Comparison of ENCODE assay signal across 23 cellular contexts in genomic region chr2:218627939-218628338, GRCh38. TPM values are rescaled to one million over a fixed set of nuclear protein-coding genes. Genes with fewer than 3 reads are reported as not detected.
DNase-seq lines count a peak whose midpoint lies in the region; ATAC-seq and TF ChIP-seq lines count a peak whose summit lies in the region.
"Had no signal": no experiment of that assay in that cellular context is flagged by ENCODE, and none has a peak within 500 bp of the region (broad histone marks: within the 10 kb centered on the region; RNA-seq: fewer than 3 reads in every experiment).

No MANE protein-coding gene starts in this region.

- no peaks in the 10 kb centered on the region for H3K9me3 ChIP-seq in uterus
- H3K9me3 ChIP-seq: MG63, SJCRH30 had no signal

- TF ChIP-seq POLR2A in uterus (IDR thresholded peaks at IDR 0.05), result no peak

- H3K27ac ChIP-seq in uterus, result no peak overlapping the region
- H3K27ac ChIP-seq: C4-2B, HL-60, SJCRH30 had no signal

- no peak overlapping the region for H3K4me3 Mint-ChIP-seq in stimulated activated naive CD8-positive, alpha-beta T cell treated with anti-CD3 and anti-CD28 coated beads, Interleukin-15, amount 100 ng/mL, for 72 hours
- H3K4me3 Mint-ChIP-seq in activated naive CD8-positive, alpha-beta T cell treated with anti-CD3 and anti-CD28 coated beads, Interleukin-2, amount 50 U/mL, for 24 hours, result no peak overlapping the region
- H3K4me3 Mint-ChIP-seq: B cell; CD8-positive, alpha-beta memory T cell had no signal

- peaks cover 1% of the 10 kb centered on the region for H3K36me3 Mint-ChIP-seq in activated naive CD8-positive, alpha-beta T cell treated with anti-CD3 and anti-CD28 coated beads, Interleukin-2, amount 50 U/mL, for 24 hours (ENCODE audit: low read depth)

- H3K27me3 ChIP-seq in uterus, result no peaks in the 10 kb centered on the region
- H3K27me3 ChIP-seq: MG63, SJCRH30 had no signal

- peak; percentile 75 for ATAC-seq in stimulated activated naive CD8-positive, alpha-beta T cell treated with anti-CD3 and anti-CD28 coated beads, Interleukin-15, amount 100 ng/mL, for 72 hours
- ATAC-seq in stimulated activated naive CD8-positive, alpha-beta T cell treated with anti-CD3 and anti-CD28 coated beads, Interleukin-15, Interleukin-2, amounts not matched to agents 100 U/mL and 50 U/mL, for 24 hours, result no peak
- peak; percentile 70 for ATAC-seq in activated naive CD8-positive, alpha-beta T cell treated with anti-CD3 and anti-CD28 coated beads, Interleukin-2, amount 50 U/mL, for 24 hours
- ATAC-seq in HG02763 (IDR thresholded peaks at IDR 0.05; ENCODE audit: unreplicated experiment), result no peak
- ATAC-seq: PC-3, SK-N-SH treated with all-trans-retinoic acid at 6 μM for 48 hours had no signal

- no peaks in the 10 kb centered on the region for H3K9me3 Mint-ChIP-seq in stimulated activated naive CD8-positive, alpha-beta T cell treated with anti-CD3 and anti-CD28 coated beads, Interleukin-15, amount 100 ng/mL, for 72 hours
- H3K9me3 Mint-ChIP-seq in activated naive CD8-positive, alpha-beta T cell treated with anti-CD3 and anti-CD28 coated beads, Interleukin-2, amount 50 U/mL, for 24 hours, result no peaks in the 10 kb centered on the region
- H3K9me3 Mint-ChIP-seq: CD8-positive, alpha-beta memory T cell had no signal

- H3K4me1 ChIP-seq in uterus, result no peaks in the 10 kb centered on the region
- H3K4me1 ChIP-seq: SJCRH30 had no signal

- TF ChIP-seq CTCF in uterus (IDR thresholded peaks at IDR 0.05), result no peak

- no peak overlapping the region for H3K4me3 ChIP-seq in uterus
- H3K4me3 ChIP-seq: MG63, SJCRH30 had no signal

- no peak for DNase-seq in stimulated activated naive CD8-positive, alpha-beta T cell treated with anti-CD3 and anti-CD28 coated beads, Interleukin-15, amount 100 ng/mL, for 72 hours
- no peak for DNase-seq in stimulated activated naive CD8-positive, alpha-beta T cell treated with anti-CD3 and anti-CD28 coated beads, Interleukin-15, Interleukin-2, amounts not matched to agents 100 U/mL and 50 U/mL, for 24 hours
- no peak for DNase-seq in activated naive CD8-positive, alpha-beta T cell treated with anti-CD3 and anti-CD28 coated beads, Interleukin-2, amount 50 U/mL, for 24 hours
- DNase-seq in uterus, result no peak
- DNase-seq: CD8-positive, alpha-beta memory T cell; DMS 273 treated with DMSO at 0.1 percent for 48 hours; DMS79; EL; GF-D8; MG63; NCI-H1105 treated with DMSO at 0.1 percent for 48 hours; NCI-H146; NCI-H1930; NCI-H2107; NCI-H524; NCI-H748 treated with DMSO at 0.1 percent for 48 hours; PC-3; SJCRH30 had no signal

- intact Hi-C loops in uterus (cut with DNase I; ENCODE audit: low total_unique reads), result no loop called here

- H3K27me3 Mint-ChIP-seq in stimulated activated naive CD8-positive, alpha-beta T cell treated with anti-CD3 and anti-CD28 coated beads, Interleukin-15, amount 100 ng/mL, for 72 hours, result no peaks in the 10 kb centered on the region
- H3K27me3 Mint-ChIP-seq in activated naive CD8-positive, alpha-beta T cell treated with anti-CD3 and anti-CD28 coated beads, Interleukin-2, amount 50 U/mL, for 24 hours, result no peaks in the 10 kb centered on the region
- H3K27me3 Mint-ChIP-seq: B cell had no signal

- no peak overlapping the region for H3K27ac Mint-ChIP-seq in stimulated activated naive CD8-positive, alpha-beta T cell treated with anti-CD3 and anti-CD28 coated beads, Interleukin-15, amount 100 ng/mL, for 72 hours
- H3K27ac Mint-ChIP-seq in activated naive CD8-positive, alpha-beta T cell treated with anti-CD3 and anti-CD28 coated beads, Interleukin-2, amount 50 U/mL, for 24 hours, result no peak overlapping the region
- H3K27ac Mint-ChIP-seq: B cell had no signal

- peaks cover 12% of the 10 kb centered on the region for H3K4me1 Mint-ChIP-seq in stimulated activated naive CD8-positive, alpha-beta T cell treated with anti-CD3 and anti-CD28 coated beads, Interleukin-15, amount 100 ng/mL, for 72 hours
- H3K4me1 Mint-ChIP-seq in activated naive CD8-positive, alpha-beta T cell treated with anti-CD3 and anti-CD28 coated beads, Interleukin-2, amount 50 U/mL, for 24 hours, result no peaks in the 10 kb centered on the region

- no peaks in the 10 kb centered on the region for H3K36me3 ChIP-seq in uterus
- H3K36me3 ChIP-seq: MG63, SJCRH30 had no signal

RNA-seq across cellular contexts. Expression of gene PLCD4, which starts 20.2 kb away (rescaled TPM):
- 1 to 10 TPM in 2 of 4 donors, under 1 TPM in 1, not detected in 1; 0.26 to 2.4 (median 1.2) TPM for total RNA-seq in uterus

RNA-seq across cellular contexts. Expression of gene ZNF142, which starts 31.5 kb away (rescaled TPM):
- total RNA-seq in uterus, result 10 to 100 TPM; 11.8 to 40.3 (median 15.7) TPM

RNA-seq across cellular contexts. Expression of gene BCS1L, which starts 31.5 kb away (rescaled TPM):
- total RNA-seq in uterus, result 10 to 100 TPM in 2 of 4 donors, 1 to 10 TPM in 1, not detected in 1; 7.4 to 40.0 (median 29.9) TPM

RNA-seq across cellular contexts. Expression of gene RNF25, which starts 43.9 kb away (rescaled TPM):
- total RNA-seq in uterus, result 10 to 100 TPM in 2 of 4 donors, 1 to 10 TPM in 2; 5.6 to 33.8 (median 11.5) TPM

RNA-seq across cellular contexts. Expression of gene STK36, which starts 43.9 kb away (rescaled TPM):
- 10 to 100 TPM in 3 of 4 donors, 1 to 10 TPM in 1; 7.4 to 52.1 (median 45.5) TPM for total RNA-seq in uterus

Comparison
In these comparisons a context has a peak if more than half of its experiments do, and no peak if none do; other contexts are left out.
1. ATAC-seq: peak in stimulated activated naive CD8-positive, alpha-beta T cell treated with anti-CD3 and anti-CD28 coated beads, Interleukin-15, amount 100 ng/mL, for 72 hours (single experiment) and activated naive CD8-positive, alpha-beta T cell treated with anti-CD3 and anti-CD28 coated beads, Interleukin-2, amount 50 U/mL, for 24 hours (single experiment); none in stimulated activated naive CD8-positive, alpha-beta T cell treated with anti-CD3 and anti-CD28 coated beads, Interleukin-15, Interleukin-2, amounts not matched to agents 100 U/mL and 50 U/mL, for 24 hours (single experiment) and HG02763 (single experiment).